ENCODE assay signal across 9 cellular contexts in the genomic region with DNA sequence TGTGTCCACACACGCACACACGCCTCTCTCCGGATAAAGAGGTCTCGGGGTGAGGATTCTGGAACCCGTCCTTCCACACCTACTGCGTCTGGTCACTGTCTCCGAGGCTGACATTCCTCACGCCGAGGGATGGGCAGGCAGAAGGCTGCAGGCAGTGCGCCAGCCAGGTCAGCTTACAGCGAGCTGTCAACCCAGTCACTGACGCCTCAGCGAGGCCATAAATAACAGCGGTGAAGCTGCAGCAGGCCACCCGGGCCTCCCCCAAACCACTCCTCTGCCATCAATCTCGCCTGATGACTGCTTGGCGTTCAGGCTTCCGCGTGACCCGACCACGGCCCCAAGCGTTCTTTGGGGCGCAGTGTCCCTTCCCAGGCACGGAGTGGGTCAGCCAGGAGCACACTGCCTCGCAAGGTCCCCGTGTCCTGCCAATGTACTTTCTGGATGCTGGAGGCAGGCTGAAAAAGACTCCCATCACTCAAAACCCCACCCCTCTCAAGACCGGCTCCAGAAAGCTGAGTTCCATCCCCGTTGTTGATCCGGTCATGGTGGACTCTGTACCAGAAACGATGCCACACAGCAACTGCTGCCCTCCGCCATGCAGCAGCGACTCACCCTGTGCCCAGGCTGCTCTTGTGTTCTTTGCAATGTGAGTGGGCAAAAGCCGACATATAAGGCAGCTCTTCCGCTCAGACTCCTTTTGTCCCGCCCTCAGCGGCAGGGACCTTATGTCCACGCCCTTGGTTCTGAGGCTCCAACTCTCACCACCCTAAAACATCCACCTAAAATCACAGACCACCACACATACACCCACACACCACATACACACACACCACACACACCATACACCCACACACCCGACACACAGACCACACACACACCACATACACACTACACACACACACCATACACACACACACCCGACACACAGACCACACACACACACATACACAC. TPM values are rescaled to one million over a fixed set of nuclear protein-coding genes. Genes with fewer than 3 reads are reported as not detected.
A peak's percentile ranks its signal among the peaks of the same experiment; 100 is the strongest.
DNase-seq lines count a peak whose midpoint lies in the region; ATAC-seq and TF ChIP-seq lines count a peak whose summit lies in the region.
"Had no signal": no experiment of that assay in that cellular context is flagged by ENCODE, and none has a peak within 500 bp of the region (broad histone marks: within the 10 kb centered on the region; RNA-seq: fewer than 3 reads in every experiment).

No MANE protein-coding gene starts in this region.

- H3K4me3 ChIP-seq in astrocyte of the spinal cord (ENCODE audit: low read depth, low read length) = no peak overlapping the region
- no peak overlapping the region for H3K4me3 ChIP-seq in right lobe of liver
- H3K4me3 ChIP-seq in upper lobe of left lung = peak overlapping the region in 3 of 4 donors; percentile 16 to 29 (median 23)

- H3K36me3 ChIP-seq in right lobe of liver (no peaks in the 10 kb centered on the region), upper lobe of left lung (no peaks in the 10 kb centered on the region)

- intact Hi-C loops in right lobe of liver (cut with DNase I) = loop anchor here in 1 of 2 donors (5.0 kb wide), 1 partner anchor 552 kb away; no protein-coding TSS in a partner anchor

- in situ Hi-C loops in astrocyte of the spinal cord (cut with HindIII; ENCODE audit: low sequenced_read_pairs) = no loop called here

- H3K27ac ChIP-seq in right lobe of liver (no peak overlapping the region), upper lobe of left lung (no peak overlapping the region)

- peak; percentile 71 for ATAC-seq in GM18511 (IDR thresholded peaks at IDR 0.05; ENCODE audit: unreplicated experiment)
- peak; percentile 49 for ATAC-seq in HG03565 (IDR thresholded peaks at IDR 0.05; ENCODE audit: unreplicated experiment)
- peak; percentile 8 to 24 (median 14) for ATAC-seq in right lobe of liver
- ATAC-seq in upper lobe of left lung (ENCODE audit: low FRiP score in 2 of 2) = peak; percentile 56 to 76

- DNase-seq in astrocyte of the spinal cord (ENCODE audit: low read depth, low spot score) = peak; percentile 35
- DNase-seq in right lobe of liver = peak in 1 of 3 donors; percentile 52
- peak in 1 of 2 donors; percentile 78 for DNase-seq in upper lobe of left lung
- no peak for DNase-seq in NCI-H82 treated with DMSO at 0.1 percent for 48 hours (lab: John Stamatoyannopoulos, UW; ENCODE audit: unreplicated experiment)
- DNase-seq in dedifferentiated amniotic fluid mesenchymal stem cell (ENCODE audit: extremely low spot score) = no peak
- DNase-seq in NCI-H510A (lab: John Stamatoyannopoulos, UW) = no peak

- H3K4me1 ChIP-seq in right lobe of liver (peaks cover 0 to 13% (median 5%) of the 10 kb centered on the region in 4 donors), upper lobe of left lung (peaks cover 0 to 9% (median 5%) of the 10 kb centered on the region in 4 donors)

- WGBS in right lobe of liver (ENCODE audit: insufficient coverage, low coverage, low lambda C conversion rate, missing lambda C conversion rate) = 64% methylated on average over 15 of the region's 39 CpGs
- 38 to 41% methylated on average over 20 to 32 of the region's 39 CpGs for WGBS in upper lobe of left lung, 2 donors

- peak in 1 of 4 donors; percentile 2 for TF ChIP-seq EP300 in upper lobe of left lung (IDR thresholded peaks at IDR 0.05)

- TF ChIP-seq CTCF in astrocyte of the spinal cord (IDR thresholded peaks at IDR 0.05; ENCODE audit: low read depth, low read length) (no peak), right lobe of liver (IDR thresholded peaks at IDR 0.05) (no peak), upper lobe of left lung (IDR thresholded peaks at IDR 0.05) (no peak)

- H3K9me3 ChIP-seq in right lobe of liver (no peaks in the 10 kb centered on the region), upper lobe of left lung (peaks cover 0 to 3% (median under 1%) of the 10 kb centered on the region in 4 donors)

- TF ChIP-seq POLR2A in right lobe of liver (IDR thresholded peaks at IDR 0.05) = no peak
- no peak for TF ChIP-seq POLR2A in upper lobe of left lung (IDR thresholded peaks at IDR 0.05)

- no peaks in the 10 kb centered on the region for H3K27me3 ChIP-seq in right lobe of liver
- no peaks in the 10 kb centered on the region for H3K27me3 ChIP-seq in upper lobe of left lung

RNA-seq across cellular contexts. Expression of a gene that starts 27.1 kb away (rescaled TPM):
- total RNA-seq in right lobe of liver = 100 to 1,000 TPM; 173 to 307 (median 202) TPM
- total RNA-seq in upper lobe of left lung = under 1 TPM in 1 of 6 donors, not detected in 5; 0.10 TPM
- total RNA-seq: neural crest cell had no signal

RNA-seq across cellular contexts. Expression of a gene that starts 45.5 kb away (rescaled TPM):
- total RNA-seq in right lobe of liver = under 1 TPM in 5 of 6 experiments, not detected in 1; 0.07 to 0.37 (median 0.09) TPM
- total RNA-seq in upper lobe of left lung = 1 to 10 TPM in 2 of 6 donors, under 1 TPM in 1, not detected in 3; 0.15 to 1.1 (median 1.0) TPM
- total RNA-seq: neural crest cell had no signal

Comparison
In these comparisons a context has a peak if more than half of its experiments do, and no peak if none do; other contexts are left out.
1. ATAC-seq: peak in every context shown above with its lines; median percentile 71 in GM18511; 66 in upper lobe of left lung; 49 in HG03565; 14 in right lobe of liver.
2. H3K4me3 ChIP-seq: peak in upper lobe of left lung (3 of 4); none in astrocyte of the spinal cord (single experiment) and right lobe of liver (0 of 3).
3. RNA of a gene that starts 27.1 kb away (total RNA-seq): 173 to 307 TPM in right lobe of liver; 0.10 TPM in upper lobe of left lung; every median in the first group is over 100 times any median in the second.